Comparison of ENCODE assay signal across 34 cellular contexts in genomic region chr9:87886210-87887150, GRCh38. TPM values are rescaled to one million over a fixed set of nuclear protein-coding genes. Genes with fewer than 3 reads are reported as not detected.
"Had no signal": no experiment of that assay in that cellular context is flagged by ENCODE, and none has a peak within 500 bp of the region (broad histone marks: within the 10 kb centered on the region; RNA-seq: fewer than 3 reads in every experiment).

No MANE protein-coding gene starts in this region.

- DNase-seq: activated CD4-positive, alpha-beta T cell treated with anti-CD3 and anti-CD28 coated beads for 1 hour; activated effector memory CD4-positive, alpha-beta T cell treated with anti-CD3 and anti-CD28 coated beads, Interleukin-2, amount 50 U/mL, for 16 hours; activated naive CD4-positive, alpha-beta T cell treated with anti-CD3 and anti-CD28 coated beads for 36 hours; activated naive CD8-positive, alpha-beta T cell treated with anti-CD3 and anti-CD28 coated beads for 36 hours; activated T-cell treated with anti-CD3 and anti-CD28 coated beads, Interleukin-2, amount 50 U/mL, for 1 hour; dorsolateral prefrontal cortex; effector memory CD4-positive, alpha-beta T cell; gastrocnemius medialis; glutamatergic neuron; left colon; mammary epithelial cell; naive B cell; nephron progenitor cell; retina; sigmoid colon; stimulated activated CD4-positive, alpha-beta T cell treated with anti-CD3 and anti-CD28 coated beads, Interleukin-15, amount 100 ng/mL, for 24 hours; stimulated activated naive CD4-positive, alpha-beta T cell treated with Interleukin-2 at 50 U/mL for 16 hours; T-helper 2 cell; uterus had no signal

- FAIRE-seq: islet of Langerhans had no signal

- H3K4me3 ChIP-seq: adrenal gland, ascending aorta, cardiac muscle cell, coronary artery, dorsolateral prefrontal cortex, gastrocnemius medialis, ovary, sigmoid colon, smooth muscle cell, tibial nerve, uterus had no signal

- H3K4me2 ChIP-seq: smooth muscle cell had no signal

- H3K4me1 ChIP-seq: adrenal gland, ascending aorta, gastrocnemius medialis, sigmoid colon, tibial nerve, uterus had no signal

- ATAC-seq: gastrocnemius medialis, left colon, WTC11 had no signal

- H3K27ac ChIP-seq: adrenal gland, ascending aorta, cardiac muscle cell, coronary artery, dorsolateral prefrontal cortex, gastrocnemius medialis, ovary, sigmoid colon, tibial nerve, uterus had no signal

- H3K27me3 ChIP-seq: adrenal gland, ascending aorta, cardiac muscle cell, gastrocnemius medialis, ovary, sigmoid colon, tibial nerve, uterus had no signal

- H3K36me3 ChIP-seq: adrenal gland, ascending aorta, cardiac muscle cell, gastrocnemius medialis, ovary, sigmoid colon, tibial nerve, uterus had no signal

- H3K9me3 ChIP-seq: adrenal gland, ascending aorta, gastrocnemius medialis, ovary, sigmoid colon, uterus had no signal

RNA-seq across cellular contexts. Expression of gene SPATA31E1, which starts 3.8 kb away (rescaled TPM):
- total RNA-seq: activated naive CD4-positive, alpha-beta T cell treated with anti-CD3 and anti-CD28 coated beads for 36 hours; activated naive CD8-positive, alpha-beta T cell treated with anti-CD3 and anti-CD28 coated beads for 36 hours; activated T-helper 1 cell treated with anti-CD3 and anti-CD28 coated beads, Interleukin-12 subunit alpha, Interleukin-12 subunit beta, Interleukin-2, Interleukin-4 antibody, amounts not matched to agents 30 ng/mL and 10 ng/mL and 1 ng/mL, durations not matched to agents 14 hours and 24 hours and 36 hours; adrenal gland; ascending aorta; cardiac muscle cell; cerebellum; epithelial cell of proximal tubule; gastrocnemius medialis; left colon; liver; mammary epithelial cell; ovary; progenitor cell of endocrine pancreas; sigmoid colon; smooth muscle cell; temporal lobe; tibial nerve; uterus had no signal
- polyA plus RNA-seq: adrenal gland, cardiac muscle cell, liver, mammary epithelial cell, ovary, smooth muscle cell had no signal

RNA-seq across cellular contexts. Expression of gene SPATA31C1, which starts 31.3 kb away (rescaled TPM):
- total RNA-seq: activated naive CD4-positive, alpha-beta T cell treated with anti-CD3 and anti-CD28 coated beads for 36 hours; activated naive CD8-positive, alpha-beta T cell treated with anti-CD3 and anti-CD28 coated beads for 36 hours; activated T-helper 1 cell treated with anti-CD3 and anti-CD28 coated beads, Interleukin-12 subunit alpha, Interleukin-12 subunit beta, Interleukin-2, Interleukin-4 antibody, amounts not matched to agents 30 ng/mL and 10 ng/mL and 1 ng/mL, durations not matched to agents 14 hours and 24 hours and 36 hours; adrenal gland; ascending aorta; cardiac muscle cell; cerebellum; epithelial cell of proximal tubule; gastrocnemius medialis; left colon; mammary epithelial cell; ovary; progenitor cell of endocrine pancreas; sigmoid colon; smooth muscle cell; temporal lobe; tibial nerve; WTC11 had no signal
- polyA plus RNA-seq: adrenal gland, cardiac muscle cell, liver, mammary epithelial cell, ovary, sigmoid colon, smooth muscle cell had no signal
